Comparison of ENCODE assay signal across 9 cellular contexts in the genomic region with DNA sequence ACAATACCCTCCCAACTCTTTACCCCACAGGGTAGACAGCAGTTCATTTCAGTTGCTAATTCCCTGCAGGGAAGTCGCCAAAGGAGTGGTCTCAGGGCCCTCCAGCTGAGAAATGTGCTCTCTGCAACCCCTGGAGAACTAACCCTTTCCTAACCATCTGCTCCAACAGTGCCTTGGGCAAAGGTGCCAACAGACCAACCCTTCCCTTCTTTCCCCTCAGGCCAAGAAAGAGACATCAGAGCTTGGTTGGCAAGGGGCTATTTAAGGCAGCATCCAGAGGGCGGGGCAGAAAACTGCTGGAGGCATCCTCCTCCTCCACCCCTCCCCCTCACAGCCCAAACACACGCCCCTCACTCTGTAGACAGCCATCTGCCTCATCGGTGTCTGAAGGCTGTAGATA. TPM values are rescaled to one million over a fixed set of nuclear protein-coding genes. Genes with fewer than 3 reads are reported as not detected.
DNase-seq lines count a peak whose midpoint lies in the region; ATAC-seq and TF ChIP-seq lines count a peak whose summit lies in the region.
"Had no signal": no experiment of that assay in that cellular context is flagged by ENCODE, and none has a peak within 500 bp of the region (broad histone marks: within the 10 kb centered on the region; RNA-seq: fewer than 3 reads in every experiment).

No MANE protein-coding gene starts in this region.

- H3K27me3 ChIP-seq in CD4-positive, alpha-beta T cell (ENCODE audit: control insufficient read depth, insufficient read depth, low read length) = peaks cover 3% of the 10 kb centered on the region
- H3K27me3 ChIP-seq in esophagus squamous epithelium = no peaks in the 10 kb centered on the region

- CTCF ChIA-PET in CD4-positive, alpha-beta T cell (lab: Charles Lee) = no interaction called here

- H3K4me3 ChIP-seq in esophagus squamous epithelium = peak overlapping the region; percentile 78 to 83 (median 82)
- H3K4me3 ChIP-seq in mucosa of descending colon = no peak overlapping the region

- H3K27ac Mint-ChIP-seq in CD4-positive, alpha-beta T cell = no peak overlapping the region
- peak overlapping the region; percentile 38 for H3K27ac Mint-ChIP-seq in neural crest cell (ENCODE audit: unreplicated experiment)

- whole genome bisulfite sequencing in esophagus squamous epithelium, 2 donors = 66 to 74% methylated on average over 4 of the region's 4 CpGs

- no peaks in the 10 kb centered on the region for H3K9me3 ChIP-seq in CD4-positive, alpha-beta T cell (ENCODE audit: control insufficient read depth, low read length)
- H3K9me3 ChIP-seq in esophagus squamous epithelium = no peaks in the 10 kb centered on the region
- no peaks in the 10 kb centered on the region for H3K9me3 ChIP-seq in mucosa of descending colon

- intact Hi-C loops in CD4-positive, alpha-beta T cell (cut with DNase I, micrococcal nuclease) = no loop called here
- intact Hi-C loops in esophagus squamous epithelium (cut with DNase I) = no loop called here
- intact Hi-C loops in mucosa of descending colon (cut with DNase I, micrococcal nuclease) = no loop called here

- no peak overlapping the region for H3K27ac ChIP-seq in CD4-positive, alpha-beta T cell (ENCODE audit: low read depth, low read length)
- peak overlapping the region; percentile 91 to 94 (median 92) for H3K27ac ChIP-seq in esophagus squamous epithelium

- no peaks in the 10 kb centered on the region for H3K9me3 Mint-ChIP-seq in CD4-positive, alpha-beta T cell
- H3K9me3 Mint-ChIP-seq in neural crest cell = no peaks in the 10 kb centered on the region

- no peak for TF ChIP-seq POLR2A in esophagus squamous epithelium (IDR thresholded peaks at IDR 0.05)

- H3K4me1 ChIP-seq in esophagus squamous epithelium = peaks cover 0 to 24% (median 0%) of the 10 kb centered on the region in 3 donors
- peaks cover 18% of the 10 kb centered on the region for H3K4me1 ChIP-seq in mucosa of descending colon (ENCODE audit: low read depth)

- peak overlapping the region; percentile 82 for H3K4me3 Mint-ChIP-seq in CD4-positive, alpha-beta T cell
- peak overlapping the region; percentile 96 for H3K4me3 Mint-ChIP-seq in neural crest cell

- H3K4me1 Mint-ChIP-seq in CD4-positive, alpha-beta T cell (ENCODE audit: low read depth) = peaks cover 16% of the 10 kb centered on the region
- peaks cover 41% of the 10 kb centered on the region for H3K4me1 Mint-ChIP-seq in neural crest cell

- no peak for ATAC-seq in CD4-positive, alpha-beta T cell (ENCODE audit: poor library complexity)
- ATAC-seq in mucosa of descending colon = no peak
- ATAC-seq: activated CD4-positive, CD25-positive, alpha-beta regulatory T cell treated with anti-CD3 and anti-CD28 coated beads, Interleukin-2, amount 50 U/mL, for 24 hours had no signal

- POLR2A ChIA-PET in CD4-positive, alpha-beta T cell (lab: Charles Lee) = no interaction called here

- peaks cover 4% of the 10 kb centered on the region for H3K36me3 Mint-ChIP-seq in CD4-positive, alpha-beta T cell (ENCODE audit: low read depth)
- H3K36me3 Mint-ChIP-seq in neural crest cell (ENCODE audit: low read depth) = no peaks in the 10 kb centered on the region

- no peak for TF ChIP-seq CTCF in CD4-positive, alpha-beta T cell (IDR thresholded peaks at IDR 0.05)
- TF ChIP-seq CTCF in esophagus squamous epithelium (IDR thresholded peaks at IDR 0.05) (no peak), neural crest cell (conservative IDR thresholded peaks at IDR 0.05) (no peak), mucosa of descending colon (IDR thresholded peaks at IDR 0.05) (no peak)

- H3K27me3 Mint-ChIP-seq in CD4-positive, alpha-beta T cell = no peaks in the 10 kb centered on the region
- H3K27me3 Mint-ChIP-seq in neural crest cell (ENCODE audit: low read depth) = peaks cover 31% of the 10 kb centered on the region

- DNase-seq in CD4-positive, alpha-beta T cell = no peak
- DNase-seq in NCI-H69 (lab: John Stamatoyannopoulos, UW) (peak; percentile 86), esophagus squamous epithelium (lab: John Stamatoyannopoulos, UW) (no peak), neural crest cell (ENCODE audit: low read depth, low spot score) (no peak), NCI-H2171 (lab: John Stamatoyannopoulos, UW) (no peak), mucosa of descending colon (no peak), hepatic stellate cell (ENCODE audit: low spot score) (no peak), OCI-M2 (lab: John Stamatoyannopoulos, UW; ENCODE audit: unreplicated experiment) (no peak)

- no peaks in the 10 kb centered on the region for H3K36me3 ChIP-seq in esophagus squamous epithelium
- H3K36me3 ChIP-seq in mucosa of descending colon (ENCODE audit: low read depth) = no peaks in the 10 kb centered on the region

RNA-seq across cellular contexts. Expression of a gene that starts 1.7 kb away (rescaled TPM):
- total RNA-seq in CD4-positive, alpha-beta T cell = 1 to 10 TPM; 1.4 to 1.8 TPM
- 100 to 1,000 TPM in 1 of 4 donors, 10 to 100 TPM in 3; 23.3 to 359 (median 72.2) TPM for total RNA-seq in esophagus squamous epithelium
- total RNA-seq in neural crest cell = 15.3 and 15.8 TPM in 2 replicates
- 100 to 1,000 TPM in 1 of 3 donors, 10 to 100 TPM in 2; 48.9 to 699 (median 99.3) TPM for total RNA-seq in mucosa of descending colon
